1 cellular context compared by ENCODE assay signal in the genomic region with DNA sequence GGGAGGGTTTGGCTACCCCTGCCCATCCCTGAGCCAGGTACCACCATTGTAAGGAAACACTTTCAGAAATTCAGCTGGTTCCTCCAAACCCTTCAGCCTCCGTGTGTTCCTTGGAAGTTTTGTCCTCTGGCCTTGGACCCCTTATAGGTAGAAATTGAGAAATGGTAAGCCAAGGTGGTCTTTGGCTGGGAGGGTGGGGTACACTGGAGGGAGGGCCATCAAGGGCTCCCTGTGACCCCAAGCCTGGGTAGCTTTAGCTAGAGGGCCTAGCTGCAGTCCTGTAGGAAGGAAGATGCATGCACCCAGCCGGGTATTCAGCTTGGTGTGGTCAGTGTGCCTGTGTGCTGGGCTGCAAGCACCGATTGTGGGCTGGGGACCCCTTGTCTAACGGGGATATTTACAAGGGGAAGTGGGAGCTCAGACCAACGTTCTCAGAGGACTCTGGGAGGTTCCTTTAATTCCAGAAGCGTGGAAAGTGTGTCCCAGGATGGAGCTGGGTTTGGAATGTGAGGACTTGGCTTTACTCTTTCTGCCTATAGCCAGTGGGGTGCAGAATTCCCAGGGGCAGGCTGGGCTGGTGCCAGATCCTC.
A peak's percentile ranks its signal among the peaks of the same experiment; 100 is the strongest.
TF ChIP-seq lines count a peak whose summit lies in the region.

No MANE protein-coding gene starts in this region.

TF ChIP-seq in HCT116, 20 proteins besides CTCF, POLR2A, EP300 and RAD21:
- TF ChIP-seq POLR2AphosphoS5 (IDR thresholded peaks at IDR 0.05; ENCODE audit: low read depth, low read length) (peak; percentile 11; the same call in 1 of the 2 replicates), YY1 (IDR thresholded peaks at IDR 0.05; ENCODE audit: extremely low read depth, insufficient replicate concordance, low read depth, low read length) (no peak)
